In the genomic region with DNA sequence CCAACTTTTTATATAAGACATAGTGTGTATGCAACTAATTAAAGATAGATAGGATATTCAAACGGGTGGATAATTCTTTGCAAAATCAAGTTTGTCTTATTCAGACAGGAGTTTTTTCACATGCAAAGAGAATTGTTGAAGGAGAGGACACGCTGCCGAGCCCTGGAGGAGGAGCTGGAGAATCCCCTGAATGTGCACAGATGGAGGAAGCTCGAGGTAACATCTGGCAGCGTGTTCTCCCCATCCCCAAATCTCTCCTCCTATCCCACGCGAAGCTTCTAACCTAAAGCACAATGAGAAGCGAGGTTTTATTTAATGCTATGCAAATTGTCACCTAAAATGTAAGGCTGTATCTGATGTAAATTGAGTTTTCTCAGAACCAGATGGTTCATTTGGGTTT, we compare ENCODE assay signal across 25 cellular contexts. TPM values are rescaled to one million over a fixed set of nuclear protein-coding genes. Genes with fewer than 3 reads are reported as not detected.
DNase-seq lines count a peak whose midpoint lies in the region; ATAC-seq and TF ChIP-seq lines count a peak whose summit lies in the region.
"Had no signal": no experiment of that assay in that cellular context is flagged by ENCODE, and none has a peak within 500 bp of the region (broad histone marks: within the 10 kb centered on the region; RNA-seq: fewer than 3 reads in every experiment).

No MANE protein-coding gene starts in this region.

- H3K9me3 Mint-ChIP-seq in glutamatergic neuron (ENCODE audit: unreplicated experiment) = no peaks in the 10 kb centered on the region
- H3K9me3 Mint-ChIP-seq: CD14-positive monocyte; CD4-positive, alpha-beta memory T cell; CD4-positive, CD25-positive, alpha-beta regulatory T cell; CD8-positive, alpha-beta memory T cell had no signal

- peak overlapping the region; percentile 56 for H3K27ac Mint-ChIP-seq in T-helper 17 cell
- peak overlapping the region; percentile 48 for H3K27ac Mint-ChIP-seq in glutamatergic neuron (ENCODE audit: unreplicated experiment)
- H3K27ac Mint-ChIP-seq: CD14-positive monocyte; CD4-positive, alpha-beta memory T cell; CD4-positive, CD25-positive, alpha-beta regulatory T cell; CD8-positive, alpha-beta memory T cell had no signal

- DNase-seq in NCI-H2171 treated with DMSO at 0.1 percent for 48 hours (lab: John Stamatoyannopoulos, UW) (peak; percentile 1), NCI-H2171 (lab: John Stamatoyannopoulos, UW) (no peak), T-helper 17 cell (no peak), glutamatergic neuron (no peak), middle frontal gyrus (ENCODE audit: extremely low spot score, low spot score) (peak; percentile 31), right atrium auricular region (ENCODE audit: low spot score) (no peak), cerebellar nuclear complex (lab: John Stamatoyannopoulos, UW) (no peak)
- no peak for DNase-seq in activated CD4-positive, alpha-beta T cell treated with anti-CD3 and anti-CD28 coated beads, Interleukin-2, amount 50 U/mL, for 4 hours
- DNase-seq: 8988T; ACHN; BE2C; C1 segment of cervical spinal cord; CD4-positive, alpha-beta memory T cell; CD4-positive, CD25-positive, alpha-beta regulatory T cell; CD8-positive, alpha-beta memory T cell; COR-L47; DMS153; DMS53; DMS79; DND-41; EL; GDM1 had no signal

- H3K36me3 ChIP-seq in right atrium auricular region = no peaks in the 10 kb centered on the region
- H3K36me3 ChIP-seq: BE2C, BLaER1 had no signal

- peaks cover 50% of the 10 kb centered on the region for H3K27me3 Mint-ChIP-seq in T-helper 17 cell
- no peaks in the 10 kb centered on the region for H3K27me3 Mint-ChIP-seq in glutamatergic neuron (ENCODE audit: unreplicated experiment)

- H3K9me3 ChIP-seq in T-helper 17 cell (ENCODE audit: control insufficient read depth, low read length, poor library complexity, severe bottlenecking) (no peaks in the 10 kb centered on the region), right atrium auricular region (no peaks in the 10 kb centered on the region)
- H3K9me3 ChIP-seq: BE2C, BLaER1 had no signal

- no peaks in the 10 kb centered on the region for H3K27me3 ChIP-seq in right atrium auricular region
- H3K27me3 ChIP-seq: BLaER1 had no signal

- TF ChIP-seq CTCF in glutamatergic neuron (IDR thresholded peaks at IDR 0.05; ENCODE audit: partially characterized antibody, unreplicated experiment) (no peak), right atrium auricular region (IDR thresholded peaks at IDR 0.05) (no peak)

- peaks cover 3% of the 10 kb centered on the region for H3K4me1 Mint-ChIP-seq in T-helper 17 cell
- H3K4me1 Mint-ChIP-seq in glutamatergic neuron (ENCODE audit: low read depth, unreplicated experiment) = peaks cover 17% of the 10 kb centered on the region
- H3K4me1 Mint-ChIP-seq: CD14-positive monocyte; CD4-positive, CD25-positive, alpha-beta regulatory T cell had no signal

- H3K27ac ChIP-seq in right atrium auricular region = no peak overlapping the region
- H3K27ac ChIP-seq: BLaER1 had no signal

- no peaks in the 10 kb centered on the region for H3K4me1 ChIP-seq in right atrium auricular region
- H3K4me1 ChIP-seq: BE2C had no signal

- no peak overlapping the region for H3K4me3 Mint-ChIP-seq in T-helper 17 cell
- peak overlapping the region; percentile 40 for H3K4me3 Mint-ChIP-seq in glutamatergic neuron (ENCODE audit: unreplicated experiment)
- H3K4me3 Mint-ChIP-seq: CD14-positive monocyte; CD4-positive, alpha-beta memory T cell; CD4-positive, CD25-positive, alpha-beta regulatory T cell; CD8-positive, alpha-beta memory T cell had no signal

- no peak overlapping the region for H3K4me3 ChIP-seq in right atrium auricular region
- H3K4me3 ChIP-seq: BLaER1, GM12878 had no signal

- H3K36me3 Mint-ChIP-seq in T-helper 17 cell (ENCODE audit: low read depth) = peaks cover 2% of the 10 kb centered on the region
- no peaks in the 10 kb centered on the region for H3K36me3 Mint-ChIP-seq in glutamatergic neuron (ENCODE audit: unreplicated experiment)
- H3K36me3 Mint-ChIP-seq: CD14-positive monocyte; CD4-positive, alpha-beta memory T cell; CD4-positive, CD25-positive, alpha-beta regulatory T cell; CD8-positive, alpha-beta memory T cell had no signal

- no peak for ATAC-seq in T-helper 17 cell
- ATAC-seq: GM12878 had no signal

RNA-seq across cellular contexts. Expression of gene CFAP58, which starts 50.0 kb away (rescaled TPM):
- total RNA-seq in T-helper 17 cell (not detected), glutamatergic neuron (ENCODE audit: unreplicated experiment) (2.2 TPM), right atrium auricular region (1 to 10 TPM; 3.5 to 4.8 TPM)
- total RNA-seq: CD4-positive, alpha-beta memory T cell; CD4-positive, CD25-positive, alpha-beta regulatory T cell had no signal

Comparison
In these comparisons a context has a peak if more than half of its experiments do, and no peak if none do; other contexts are left out.
1. DNase-seq: peak in NCI-H2171 treated with DMSO at 0.1 percent for 48 hours (single experiment) and middle frontal gyrus (single experiment); none in NCI-H2171 (single experiment), T-helper 17 cell (0 of 3), glutamatergic neuron (single experiment), right atrium auricular region (single experiment), activated CD4-positive, alpha-beta T cell treated with anti-CD3 and anti-CD28 coated beads, Interleukin-2, amount 50 U/mL, for 4 hours (0 of 2) and cerebellar nuclear complex (0 of 2).